1 cellular context compared by ENCODE assay signal in the genomic region with DNA sequence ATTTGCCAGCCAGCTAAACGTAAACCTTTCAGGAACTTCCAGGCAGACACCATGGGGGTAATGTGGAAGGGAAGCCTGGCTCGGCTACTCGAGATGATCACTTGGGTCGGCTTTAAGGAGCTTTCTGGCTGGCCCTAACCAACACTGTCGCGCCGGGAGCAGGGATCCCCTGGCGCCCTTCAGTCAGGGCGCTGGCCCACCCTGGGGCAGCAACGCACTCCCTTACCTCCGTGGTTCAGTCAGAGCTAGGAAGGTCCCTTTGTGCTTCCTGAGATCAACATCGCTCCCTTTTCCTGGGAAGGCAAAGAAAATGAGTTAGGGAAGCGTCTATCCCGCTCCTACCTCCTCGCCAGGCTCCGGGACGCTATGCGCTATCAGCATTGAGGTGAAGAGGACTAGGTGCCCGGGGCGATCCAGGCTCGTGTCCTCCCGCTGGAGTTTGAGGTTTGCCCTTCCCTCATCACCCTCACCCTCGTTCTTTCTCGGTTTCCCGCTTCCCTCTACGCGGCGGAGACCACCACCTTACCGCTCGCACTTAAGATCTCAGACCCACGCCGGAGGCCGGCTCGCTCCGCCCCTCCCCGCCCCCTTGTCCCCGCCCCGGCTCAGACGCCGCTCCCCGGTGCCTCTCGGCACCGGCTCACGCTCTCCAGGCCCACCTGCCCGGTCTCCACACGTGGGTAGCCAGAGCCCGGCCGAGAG.
TF ChIP-seq lines count a peak whose summit lies in the region.

No MANE protein-coding gene starts in this region.

TF ChIP-seq in endothelial cell of umbilical vein, 7 proteins besides CTCF, POLR2A, EP300 and RAD21:
- TF ChIP-seq EZH2 (IDR thresholded peaks at IDR 0.05; ENCODE audit: borderline replicate concordance, low read depth, low read length, severe bottlenecking), result no peak
- no peak for TF ChIP-seq MYC (IDR thresholded peaks at IDR 0.05; ENCODE audit: low read depth, low read length)
- TF ChIP-seq FOS (IDR thresholded peaks at IDR 0.05; ENCODE audit: borderline replicate concordance, insufficient read depth, low read length), result no peak
- TF ChIP-seq, protein P1, sequence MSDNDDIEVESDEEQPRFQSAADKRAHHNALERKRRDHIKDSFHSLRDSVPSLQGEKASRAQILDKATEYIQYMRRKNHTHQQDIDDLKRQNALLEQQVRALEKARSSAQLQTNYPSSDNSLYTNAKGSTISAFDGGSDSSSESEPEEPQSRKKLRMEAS (IDR thresholded peaks at IDR 0.05; ENCODE audit: insufficient read depth, insufficient read length), result no peak
- no peak for TF ChIP-seq GATA2 (IDR thresholded peaks at IDR 0.05; ENCODE audit: insufficient read depth, insufficient read length, low read depth, low read length)
- TF ChIP-seq JUN (IDR thresholded peaks at IDR 0.05; ENCODE audit: borderline replicate concordance, insufficient read depth, insufficient read length, low read depth), result no peak
- TF ChIP-seq POLR2AphosphoS5 (IDR thresholded peaks at IDR 0.05; ENCODE audit: insufficient read depth, low read depth, low read length), result no peak
